In genomic region chr16:85306071-85306792, GRCh38 we compare ENCODE assay signal across 1 cellular context.
TF ChIP-seq lines count a peak whose summit lies in the region.

No MANE protein-coding gene starts in this region.

TF ChIP-seq in HepG2, 621 proteins besides CTCF, POLR2A, EP300 and RAD21 (continued from another document and continues in another):
- TF ChIP-seq PRDM4 (CRISPR knock-in tag; IDR thresholded peaks at IDR 0.05; ENCODE audit: borderline replicate concordance) (no peak), KLF12 (CRISPR knock-in tag; IDR thresholded peaks at IDR 0.05; ENCODE audit: borderline replicate concordance) (no peak), CHD4 (IDR thresholded peaks at IDR 0.05; ENCODE audit: borderline replicate concordance, low read length) (peak; percentile 64; the same call in 1 of the 2 replicates), MTERF4 (CRISPR knock-in tag; IDR thresholded peaks at IDR 0.05) (no peak), MZF1 (CRISPR knock-in tag; IDR thresholded peaks at IDR 0.05; ENCODE audit: borderline replicate concordance) (0 out of 2 replicates have a peak, but pooled peaks have one; percentile 71), YEATS4 (CRISPR knock-in tag; IDR thresholded peaks at IDR 0.05; ENCODE audit: borderline replicate concordance) (no peak), KLF16 (CRISPR knock-in tag; IDR thresholded peaks at IDR 0.05) (0 out of 4 replicates have a peak, but pooled peaks of 1 of the 2 experiments have one; percentile 52), HMGA1 (CRISPR knock-in tag; conservative IDR thresholded peaks at IDR 0.05) (no peak), AGO2 (optimal IDR thresholded peaks at IDR 0.05; ENCODE audit: low read depth, low read length) (no peak), CEBPZ (IDR thresholded peaks at IDR 0.05; ENCODE audit: low read length) (no peak), MLX (CRISPR knock-in tag; IDR thresholded peaks at IDR 0.05) (peak; percentile 94), ESRRA (CRISPR knock-in tag; IDR thresholded peaks at IDR 0.05; ENCODE audit: low read depth) (peak; percentile 87), MBNL3 (CRISPR knock-in tag; conservative IDR thresholded peaks at IDR 0.05) (no peak), MLLT10 (CRISPR knock-in tag; IDR thresholded peaks at IDR 0.05) (no peak), HNF4A (CRISPR knock-in tag; IDR thresholded peaks at IDR 0.05) (peak; percentile 65), THAP9 (CRISPR knock-in tag; IDR thresholded peaks at IDR 0.05; ENCODE audit: borderline replicate concordance) (peak; percentile 14; the same call in 1 of the 2 replicates), ZNF253 (CRISPR knock-in tag; IDR thresholded peaks at IDR 0.05; ENCODE audit: borderline replicate concordance) (no peak), ATF2 (CRISPR knock-in tag; IDR thresholded peaks at IDR 0.05) (peak; percentile 86; the same call in 1 of the 2 replicates), ZNF414 (CRISPR knock-in tag; IDR thresholded peaks at IDR 0.05) (no peak), ZNF225 (CRISPR knock-in tag; IDR thresholded peaks at IDR 0.05) (peak; percentile 79; the same call in 1 of the 2 replicates), ZNF879 (CRISPR knock-in tag; IDR thresholded peaks at IDR 0.05) (0 out of 2 replicates have a peak, but pooled peaks have one; percentile 88), ZNF703 (CRISPR knock-in tag; IDR thresholded peaks at IDR 0.05; ENCODE audit: borderline replicate concordance) (no peak), ONECUT2 (CRISPR knock-in tag; IDR thresholded peaks at IDR 0.05) (no peak), HNF1B (CRISPR knock-in tag; IDR thresholded peaks at IDR 0.05) (no peak), LRRFIP1 (CRISPR knock-in tag; conservative IDR thresholded peaks at IDR 0.05) (no peak), SP140L (CRISPR knock-in tag; IDR thresholded peaks at IDR 0.05; ENCODE audit: borderline replicate concordance) (no peak), CENPT (CRISPR knock-in tag; IDR thresholded peaks at IDR 0.05; ENCODE audit: low read depth) (peak; percentile 79; the same call in 1 of the 2 replicates), JUNB (CRISPR knock-in tag; IDR thresholded peaks at IDR 0.05; ENCODE audit: borderline replicate concordance) (no peak), FOXJ3 (CRISPR knock-in tag; IDR thresholded peaks at IDR 0.05; ENCODE audit: borderline replicate concordance) (no peak), SOX6 (IDR thresholded peaks at IDR 0.05) (no peak), SOX6 (CRISPR knock-in tag; IDR thresholded peaks at IDR 0.05) (peak; percentile 69), DDIT3 (CRISPR knock-in tag; IDR thresholded peaks at IDR 0.05) (no peak), ZNF276 (CRISPR knock-in tag; IDR thresholded peaks at IDR 0.05; ENCODE audit: low read depth) (no peak), MAFK (conservative IDR thresholded peaks at IDR 0.05 in 1 of 2, IDR thresholded peaks at IDR 0.05 in 1 of 2; ENCODE audit: low read length in 2 of 2) (no peak), ZSCAN29 (CRISPR knock-in tag; conservative IDR thresholded peaks at IDR 0.05) (no peak), KDM2A (CRISPR knock-in tag; IDR thresholded peaks at IDR 0.05; ENCODE audit: borderline replicate concordance, low read depth) (peak; percentile 71; the same call in 1 of the 2 replicates), ZNF484 (CRISPR knock-in tag; IDR thresholded peaks at IDR 0.05; ENCODE audit: borderline replicate concordance, low read depth) (no peak), ZNF17 (CRISPR knock-in tag; IDR thresholded peaks at IDR 0.05) (no peak), SP1 (IDR thresholded peaks at IDR 0.05) (no peak), SP1 (CRISPR knock-in tag; IDR thresholded peaks at IDR 0.05) (peak; percentile 85)
